Comparison of ENCODE assay signal across 7 cellular contexts in the genomic region with DNA sequence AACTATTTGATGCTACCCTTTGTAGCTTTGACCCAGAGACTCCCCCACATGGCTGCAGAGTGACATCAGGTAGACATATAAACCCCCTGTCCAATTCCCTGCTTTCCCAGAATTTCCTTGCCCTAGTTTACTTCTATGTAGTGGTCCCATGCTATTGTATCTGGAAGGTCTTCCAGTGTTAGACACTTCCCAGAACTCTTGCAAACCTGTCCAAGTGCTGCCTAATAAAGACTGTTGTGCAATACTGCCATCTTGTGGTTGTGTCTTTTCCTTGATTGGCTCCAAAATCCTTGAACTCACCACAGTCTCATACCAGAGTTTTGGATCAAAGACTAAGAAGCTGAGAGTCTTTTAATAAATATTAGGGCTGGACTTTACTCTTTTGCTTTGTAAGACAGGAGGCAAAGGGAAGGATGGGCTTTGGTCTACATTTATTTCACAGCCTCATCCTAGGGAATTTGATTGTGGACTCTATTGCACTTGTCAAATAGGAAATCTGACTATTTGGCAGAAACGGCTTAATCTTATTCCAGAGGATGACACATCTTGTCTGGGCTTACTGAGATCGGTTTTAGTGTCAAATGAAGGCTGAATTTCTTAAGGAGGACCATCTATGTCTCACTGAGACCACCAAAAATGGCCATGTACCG.
DNase-seq lines count a peak whose midpoint lies in the region; ATAC-seq and TF ChIP-seq lines count a peak whose summit lies in the region.

No MANE protein-coding gene starts in this region.

- no peak overlapping the region for H2AFZ ChIP-seq in KMS-11 (ENCODE audit: low read depth)

- H3K79me2 ChIP-seq in KMS-11 (ENCODE audit: insufficient read depth, low read depth), result no peaks in the 10 kb centered on the region

- H3K9me3 ChIP-seq in endodermal cell (ENCODE audit: control insufficient read depth, low read length), result peaks cover 10% of the 10 kb centered on the region

- no peak overlapping the region for H3K4me2 ChIP-seq in KMS-11

- 63 to 68% methylated on average over 2 to 3 of the region's 3 CpGs for WGBS in endodermal cell (ENCODE audit: insufficient coverage in 1 of 2, insufficient read length in 1 of 2), 2 experiments

- ATAC-seq in GM21717 (IDR thresholded peaks at IDR 0.05; ENCODE audit: unreplicated experiment), result peak; percentile 81

- no peak overlapping the region for H3K27ac Mint-ChIP-seq in endodermal cell

- H3K27ac ChIP-seq in KMS-11 (no peak overlapping the region), endodermal cell (ENCODE audit: low read depth, low read length) (no peak overlapping the region), coronary artery (no peak overlapping the region)

- no peaks in the 10 kb centered on the region for H4K20me1 ChIP-seq in KMS-11 (ENCODE audit: insufficient read depth)

- no peak overlapping the region for H3K4me3 ChIP-seq in GM06990 (replicated peaks; ENCODE audit: low read depth, low read length)
- no peak overlapping the region for H3K4me3 ChIP-seq in KMS-11 (IDR thresholded peaks at IDR 0.05; ENCODE audit: insufficient read depth, low read depth, low read length)
- no peak overlapping the region for H3K4me3 ChIP-seq in endodermal cell (ENCODE audit: low read length)
- H3K4me3 ChIP-seq in coronary artery, result no peak overlapping the region

- H3K27me3 ChIP-seq in GM06990 (replicated peaks; ENCODE audit: control insufficient read depth, insufficient read depth, low read length), result no peaks in the 10 kb centered on the region
- no peaks in the 10 kb centered on the region for H3K27me3 ChIP-seq in KMS-11 (ENCODE audit: insufficient read depth, low read depth)
- H3K27me3 ChIP-seq in endodermal cell (ENCODE audit: control insufficient read depth, insufficient read depth, low read length, poor library complexity, severe bottlenecking), result no peaks in the 10 kb centered on the region

- H3K36me3 Mint-ChIP-seq in endodermal cell (ENCODE audit: low read depth), result peaks cover 3% of the 10 kb centered on the region

- H3K9me3 Mint-ChIP-seq in endodermal cell, result peaks cover 8% of the 10 kb centered on the region

- H3K4me1 ChIP-seq in KMS-11 (ENCODE audit: low read depth, poor library complexity, severe bottlenecking) (no peaks in the 10 kb centered on the region), endodermal cell (ENCODE audit: control insufficient read depth, insufficient read depth, low read length) (no peaks in the 10 kb centered on the region)

- DNase-seq in GM06990 (ENCODE audit: extremely low read depth, insufficient read length) (peak; percentile 9), OCI-M1 (lab: John Stamatoyannopoulos, UW) (peak; percentile 88), endodermal cell (peak; percentile 71), middle frontal gyrus (ENCODE audit: extremely low spot score, low spot score) (peak; percentile 44), coronary artery (ENCODE audit: low spot score) (no peak)

- TF ChIP-seq CTCF in GM06990 (IDR thresholded peaks at IDR 0.05; ENCODE audit: insufficient read depth, low read length, poor library complexity, severe bottlenecking), result peak; percentile 66
- TF ChIP-seq CTCF in KMS-11 (conservative IDR thresholded peaks at IDR 0.05; ENCODE audit: low read depth, low read length), result peak; percentile 72
- TF ChIP-seq CTCF in endodermal cell (conservative IDR thresholded peaks at IDR 0.05), result peak; percentile 83
- TF ChIP-seq CTCF in coronary artery (IDR thresholded peaks at IDR 0.05), result no peak

- H3K9ac ChIP-seq in KMS-11, result no peak overlapping the region
- no peak overlapping the region for H3K9ac ChIP-seq in endodermal cell (ENCODE audit: extremely low read depth, low read length, poor library complexity, severe bottlenecking)

- H3K36me3 ChIP-seq in GM06990 (ENCODE audit: control insufficient read depth, insufficient read depth, low read length) (no peaks in the 10 kb centered on the region), KMS-11 (ENCODE audit: insufficient read depth) (no peaks in the 10 kb centered on the region), endodermal cell (ENCODE audit: control insufficient read depth, insufficient read depth, low read length) (no peaks in the 10 kb centered on the region)

- no peaks in the 10 kb centered on the region for H3K27me3 Mint-ChIP-seq in endodermal cell (ENCODE audit: insufficient read depth)

- peaks cover 11% of the 10 kb centered on the region for H3K4me1 Mint-ChIP-seq in endodermal cell

- H3K4me3 Mint-ChIP-seq in endodermal cell, result no peak overlapping the region
